Comparison of ENCODE assay signal across 8 cellular contexts in genomic region chr9:34664281-34665108, GRCh38. TPM values are rescaled to one million over a fixed set of nuclear protein-coding genes. Genes with fewer than 3 reads are reported as not detected.
DNase-seq lines count a peak whose midpoint lies in the region; ATAC-seq and TF ChIP-seq lines count a peak whose summit lies in the region.

No MANE protein-coding gene starts in this region.

- peak overlapping the region; percentile 98 for H3K4me3 ChIP-seq in epithelial cell of proximal tubule (ENCODE audit: low read depth, low read length)
- no peak overlapping the region for H3K4me3 ChIP-seq in mucosa of descending colon

- intact Hi-C loops in mucosa of descending colon (cut with DNase I, micrococcal nuclease), result no loop called here

- no peaks in the 10 kb centered on the region for H3K9me3 ChIP-seq in mucosa of descending colon

- DNase-seq in NCI-H2081 (lab: John Stamatoyannopoulos, UW), result peak; percentile 42 to 51
- DNase-seq in NCI-H2081 treated with DMSO at 0.1 percent for 48 hours (lab: John Stamatoyannopoulos, UW), result no peak
- DNase-seq in NOMO-1 treated with DMSO at 0.1 percent for 48 hours (lab: John Stamatoyannopoulos, UW; ENCODE audit: unreplicated experiment), result peak; percentile 86
- DNase-seq in activated CD8-positive, alpha-beta memory T cell treated with anti-CD3 and anti-CD28 coated beads, Interleukin-2, amount 50 U/mL, for 48 hours, result peak; percentile 88
- DNase-seq in epithelial cell of proximal tubule (ENCODE audit: low read depth), result no peak
- peak; percentile 77 to 97 (median 92) for DNase-seq in mucosa of descending colon
- peak; percentile 24 to 57 for DNase-seq in stimulated activated CD8-positive, alpha-beta memory T cell treated with anti-CD3 and anti-CD28 coated beads, Interleukin-7, amount 100 ng/mL, for 1 hour (ENCODE audit: low read depth in 2 of 2)

- H3K4me1 ChIP-seq in mucosa of descending colon (ENCODE audit: low read depth), result peaks cover 9% of the 10 kb centered on the region

- TF ChIP-seq CTCF in epithelial cell of proximal tubule (conservative IDR thresholded peaks at IDR 0.05; ENCODE audit: low read depth, low read length) (peak; percentile 99), mucosa of descending colon (IDR thresholded peaks at IDR 0.05) (peak; percentile 87)

- H3K36me3 ChIP-seq in mucosa of descending colon (ENCODE audit: low read depth), result peaks cover 3% of the 10 kb centered on the region

- peak; percentile 44 for ATAC-seq in HG02870 (IDR thresholded peaks at IDR 0.05; ENCODE audit: unreplicated experiment)
- ATAC-seq in mucosa of descending colon, result peak; percentile 39

RNA-seq across cellular contexts. Expression of gene CCL27, which starts 2.0 kb away (rescaled TPM):
- not detected in 2 replicates for total RNA-seq in epithelial cell of proximal tubule
- not detected for total RNA-seq in mucosa of descending colon

RNA-seq across cellular contexts. Expression of gene IL11RA, which starts 12.5 kb away (rescaled TPM):
- total RNA-seq in epithelial cell of proximal tubule (1.8 and 4.7 TPM in 2 replicates), mucosa of descending colon (10 to 100 TPM; 18.8 to 57.4 (median 41.0) TPM)

RNA-seq across cellular contexts. Expression of gene GALT, which starts 18.0 kb away (rescaled TPM):
- total RNA-seq in epithelial cell of proximal tubule, result 20.3 and 24.5 TPM in 2 replicates
- total RNA-seq in mucosa of descending colon, result 10 to 100 TPM; 42.0 to 85.6 (median 63.3) TPM

RNA-seq across cellular contexts. Expression of gene CCL19, which starts 26.6 kb away (rescaled TPM):
- total RNA-seq in epithelial cell of proximal tubule (not detected in 2 replicates), mucosa of descending colon (1 to 10 TPM; 1.3 to 8.7 (median 1.6) TPM)

RNA-seq across cellular contexts. Expression of gene SIGMAR1, which starts 26.9 kb away (rescaled TPM):
- 97.9 and 178 TPM in 2 replicates for total RNA-seq in epithelial cell of proximal tubule
- total RNA-seq in mucosa of descending colon, result 10 to 100 TPM; 48.1 to 59.8 (median 49.6) TPM

Comparison
In these comparisons a context has a peak if more than half of its experiments do, and no peak if none do; other contexts are left out.
1. DNase-seq: peak in NCI-H2081 (2 of 2), NOMO-1 treated with DMSO at 0.1 percent for 48 hours (single experiment), activated CD8-positive, alpha-beta memory T cell treated with anti-CD3 and anti-CD28 coated beads, Interleukin-2, amount 50 U/mL, for 48 hours (single experiment), mucosa of descending colon (3 of 3) and stimulated activated CD8-positive, alpha-beta memory T cell treated with anti-CD3 and anti-CD28 coated beads, Interleukin-7, amount 100 ng/mL, for 1 hour (2 of 2); none in NCI-H2081 treated with DMSO at 0.1 percent for 48 hours (single experiment) and epithelial cell of proximal tubule (single experiment).